11 cellular contexts compared by ENCODE assay signal in the genomic region with DNA sequence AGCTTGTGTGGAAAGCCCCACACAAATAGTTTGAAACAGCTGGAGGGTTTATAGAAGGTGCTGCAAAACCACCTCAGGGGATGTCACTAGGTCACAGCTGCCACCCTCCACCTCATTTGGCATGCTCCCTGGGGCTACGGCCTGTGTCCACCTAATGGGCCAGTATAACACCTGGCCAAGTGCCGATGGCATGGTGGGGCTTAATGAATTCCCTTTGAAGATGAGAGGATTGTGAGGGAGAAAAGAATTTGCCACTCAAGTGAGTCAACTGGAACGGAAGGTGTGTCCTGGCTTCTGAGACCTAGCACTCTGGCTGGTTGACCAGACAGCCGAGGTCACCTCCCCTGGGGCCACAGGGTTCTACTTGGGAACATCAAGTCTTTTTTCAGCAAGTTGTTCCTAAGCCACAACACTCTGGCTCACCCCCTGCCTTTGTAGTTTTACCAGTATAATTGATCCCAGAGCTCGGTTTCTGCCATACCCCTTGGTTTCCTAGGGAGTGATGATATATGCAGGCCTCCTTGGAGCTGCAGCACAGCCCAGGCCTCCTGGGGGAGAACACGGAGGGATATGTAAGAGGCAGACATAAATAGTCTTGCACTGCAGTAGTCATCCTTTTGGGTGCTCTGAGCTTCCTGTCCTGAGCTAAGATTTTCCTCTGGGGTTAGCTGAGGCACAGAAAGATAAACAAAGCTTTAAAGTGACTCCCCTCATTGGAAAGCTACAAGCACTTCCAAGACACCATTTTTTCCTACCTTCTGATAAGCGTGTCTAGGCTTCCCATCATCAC.
A peak's percentile ranks its signal among the peaks of the same experiment; 100 is the strongest.
DNase-seq lines count a peak whose midpoint lies in the region; ATAC-seq and TF ChIP-seq lines count a peak whose summit lies in the region.
"Had no signal": no experiment of that assay in that cellular context is flagged by ENCODE, and none has a peak within 500 bp of the region (broad histone marks: within the 10 kb centered on the region; RNA-seq: fewer than 3 reads in every experiment).

No MANE protein-coding gene starts in this region.

- H3K4me3 Mint-ChIP-seq in CD4-positive, alpha-beta memory T cell, result peak overlapping the region in 7 of 8 donors; percentile 61 to 90 (median 74)
- H3K4me3 Mint-ChIP-seq in activated naive CD8-positive, alpha-beta T cell, result peak overlapping the region; percentile 82

- POLR2A ChIA-PET in CD4-positive, alpha-beta memory T cell (lab: Charles Lee; ENCODE audit: partially characterized antibody), result interaction anchor here (0.6 to 3.3 kb wide), 18 partner anchors 10 to 1395 kb away, joined by 3 to 23 read pairs (median 6); a partner anchor contains a TSS

- no peaks in the 10 kb centered on the region for H3K27me3 Mint-ChIP-seq in CD4-positive, alpha-beta memory T cell
- no peaks in the 10 kb centered on the region for H3K27me3 Mint-ChIP-seq in activated naive CD8-positive, alpha-beta T cell

- ATAC-seq in mucosa of descending colon (no peak), GM19467 (IDR thresholded peaks at IDR 0.05; ENCODE audit: unreplicated experiment) (no peak)

- peaks cover 63 to 76% (median 71%) of the 10 kb centered on the region in 4 donors for H3K4me1 Mint-ChIP-seq in CD4-positive, alpha-beta memory T cell
- H3K4me1 Mint-ChIP-seq in activated naive CD8-positive, alpha-beta T cell (ENCODE audit: low read depth), result peaks cover 63% of the 10 kb centered on the region

- peak overlapping the region; percentile 46 for H3K27ac ChIP-seq in CD4-positive, alpha-beta memory T cell (ENCODE audit: low read depth, low read length)
- no peak overlapping the region for H3K27ac ChIP-seq in osteoblast (ENCODE audit: low read depth, low read length)

- peak overlapping the region; percentile 85 to 98 (median 91) for H3K27ac Mint-ChIP-seq in CD4-positive, alpha-beta memory T cell
- H3K27ac Mint-ChIP-seq in activated naive CD8-positive, alpha-beta T cell, result peak overlapping the region; percentile 98

- H3K79me2 ChIP-seq in osteoblast (ENCODE audit: insufficient read depth, low read length), result no peaks in the 10 kb centered on the region

- H3K36me3 ChIP-seq in CD4-positive, alpha-beta memory T cell (ENCODE audit: insufficient read depth, low read length), result no peaks in the 10 kb centered on the region
- H3K36me3 ChIP-seq in osteoblast (ENCODE audit: insufficient read depth, low read length) (no peaks in the 10 kb centered on the region), mucosa of descending colon (ENCODE audit: low read depth) (no peaks in the 10 kb centered on the region)
- H3K36me3 ChIP-seq: heart right ventricle, MG63 had no signal

- CTCF ChIA-PET in CD4-positive, alpha-beta memory T cell (lab: Charles Lee; ENCODE audit: partially characterized antibody), result interaction anchor here (0.5 to 5.2 kb wide), 26 partner anchors 9 to 1170 kb away, joined by 3 to 40 read pairs (median 4); a partner anchor contains a TSS

- no peaks in the 10 kb centered on the region for H3K9me3 ChIP-seq in CD4-positive, alpha-beta memory T cell (ENCODE audit: control insufficient read depth in 1 of 2, low read length in 2 of 2)
- no peaks in the 10 kb centered on the region for H3K9me3 ChIP-seq in osteoblast (ENCODE audit: low read depth, low read length)
- no peaks in the 10 kb centered on the region for H3K9me3 ChIP-seq in mucosa of descending colon
- H3K9me3 ChIP-seq: MG63 had no signal

- H3K9me3 Mint-ChIP-seq in CD4-positive, alpha-beta memory T cell, result peaks cover 0 to 2% (median 0%) of the 10 kb centered on the region in 8 donors
- no peaks in the 10 kb centered on the region for H3K9me3 Mint-ChIP-seq in activated naive CD8-positive, alpha-beta T cell (ENCODE audit: low read depth)

- intact Hi-C loops in CD4-positive, alpha-beta memory T cell (cut with micrococcal nuclease), result loop anchor here (1.0 to 10.0 kb wide), 7 partner anchors 58 to 1172 kb away; a partner anchor contains a TSS
- intact Hi-C loops in mucosa of descending colon (cut with DNase I, micrococcal nuclease), result no loop called here

- H3K4me1 ChIP-seq in CD4-positive, alpha-beta memory T cell (ENCODE audit: insufficient read depth, low read length), result peaks cover 64% of the 10 kb centered on the region
- H3K4me1 ChIP-seq in osteoblast (ENCODE audit: insufficient read depth, low read length), result peaks cover 8% of the 10 kb centered on the region
- H3K4me1 ChIP-seq in mucosa of descending colon (ENCODE audit: low read depth), result no peaks in the 10 kb centered on the region

- no peak for DNase-seq in CD4-positive, alpha-beta memory T cell
- peak; percentile 88 for DNase-seq in M059J (ENCODE audit: low read depth)
- DNase-seq in osteoblast (ENCODE audit: insufficient read length, low spot score, missing footprints), result no peak
- DNase-seq in mucosa of descending colon, result no peak
- no peak for DNase-seq in medulla oblongata (ENCODE audit: extremely low spot score)
- DNase-seq in NCI-H1092 treated with DMSO at 0.1 percent for 48 hours (lab: John Stamatoyannopoulos, UW), result no peak
- DNase-seq: caudate nucleus, MG63 had no signal

- no peak for TF ChIP-seq CTCF in osteoblast (IDR thresholded peaks at IDR 0.05; ENCODE audit: extremely low read depth, low read depth, low read length)
- no peak for TF ChIP-seq CTCF in mucosa of descending colon (IDR thresholded peaks at IDR 0.05)

- H2AFZ ChIP-seq in osteoblast (ENCODE audit: low read length), result peak overlapping the region; percentile 55

- H4K20me1 ChIP-seq in osteoblast (ENCODE audit: insufficient read depth, low read length), result no peaks in the 10 kb centered on the region

- no peak overlapping the region for H3K4me2 ChIP-seq in osteoblast (ENCODE audit: insufficient read depth, low read length)

- peak overlapping the region in 1 of 2 donors; percentile 16 for H3K4me3 ChIP-seq in CD4-positive, alpha-beta memory T cell (ENCODE audit: low read length in 2 of 2)
- H3K4me3 ChIP-seq in osteoblast (ENCODE audit: insufficient read depth, low read length) (no peak overlapping the region), mucosa of descending colon (no peak overlapping the region)
- H3K4me3 ChIP-seq: heart right ventricle, MG63 had no signal

- H3K27me3 ChIP-seq in CD4-positive, alpha-beta memory T cell (ENCODE audit: insufficient read depth, low read length), result no peaks in the 10 kb centered on the region
- no peaks in the 10 kb centered on the region for H3K27me3 ChIP-seq in osteoblast (ENCODE audit: insufficient read depth, low read length)
- H3K27me3 ChIP-seq: heart right ventricle, MG63 had no signal

- H3K36me3 Mint-ChIP-seq in CD4-positive, alpha-beta memory T cell, result no peaks in the 10 kb centered on the region
- H3K36me3 Mint-ChIP-seq in activated naive CD8-positive, alpha-beta T cell, result peaks cover 2% of the 10 kb centered on the region
